8 cellular contexts compared by ENCODE assay signal in genomic region chr6:41546866-41547798, GRCh38. TPM values are rescaled to one million over a fixed set of nuclear protein-coding genes. Genes with fewer than 3 reads are reported as not detected.
DNase-seq lines count a peak whose midpoint lies in the region; ATAC-seq, FAIRE-seq and TF ChIP-seq lines count a peak whose summit lies in the region.

No MANE protein-coding gene starts in this region.

- intact Hi-C loops in endothelial cell of umbilical vein (cut with micrococcal nuclease), result loop anchor here (1.0 kb wide), 4 partner anchors 13 to 45 kb away; no protein-coding TSS in a partner anchor
- intact Hi-C loops in mucosa of descending colon (cut with DNase I, micrococcal nuclease), result no loop called here

- FAIRE-seq in endothelial cell of umbilical vein (lab: Jason Lieb, UNC), result peak; percentile 64

- no peaks in the 10 kb centered on the region for H4K20me1 ChIP-seq in endothelial cell of umbilical vein (replicated peaks; ENCODE audit: control insufficient read depth, extremely low read depth, insufficient read depth, low read length)

- H3K36me3 ChIP-seq in WERI-Rb-1 (peaks cover 31% of the 10 kb centered on the region), endothelial cell of umbilical vein (ENCODE audit: control insufficient read depth in 2 of 2, extremely low read depth in 1 of 2, insufficient read depth in 2 of 2, low read length in 2 of 2) (peaks cover 0 to 9% of the 10 kb centered on the region in 2 experiments), mucosa of descending colon (ENCODE audit: low read depth) (no peaks in the 10 kb centered on the region), upper lobe of left lung (peaks cover 0 to 8% (median 0%) of the 10 kb centered on the region in 4 donors)

- H3K4me1 ChIP-seq in endothelial cell of umbilical vein (ENCODE audit: control insufficient read depth, extremely low read depth, insufficient read depth, low read length) (peaks cover 14% of the 10 kb centered on the region), mucosa of descending colon (ENCODE audit: low read depth) (peaks cover 13% of the 10 kb centered on the region), upper lobe of left lung (peaks cover 24 to 57% (median 44%) of the 10 kb centered on the region in 4 donors)

- H2AFZ ChIP-seq in endothelial cell of umbilical vein (ENCODE audit: low read depth, low read length), result peak overlapping the region; percentile 48

- H3K27me3 ChIP-seq in WERI-Rb-1 (ENCODE audit: insufficient read depth, low read depth, severe bottlenecking) (no peaks in the 10 kb centered on the region), endothelial cell of umbilical vein (ENCODE audit: control insufficient read depth in 2 of 2, insufficient read depth in 2 of 2, low read length in 2 of 2) (peaks cover 0 to 3% of the 10 kb centered on the region in 2 experiments), upper lobe of left lung (peaks cover 0 to 5% (median 2%) of the 10 kb centered on the region in 4 donors)

- H3K4me3 ChIP-seq in WERI-Rb-1 (ENCODE audit: low read depth, low read length), result peak overlapping the region; percentile 68
- peak overlapping the region; percentile 68 to 94 (median 80) for H3K4me3 ChIP-seq in endothelial cell of umbilical vein (replicated peaks in 1 of 3; ENCODE audit: insufficient read depth in 1 of 3, low read depth in 1 of 3, low read length in 3 of 3)
- H3K4me3 ChIP-seq in mucosa of descending colon, result peak overlapping the region; percentile 75
- peak overlapping the region; percentile 57 to 91 (median 76) for H3K4me3 ChIP-seq in upper lobe of left lung

- POLR2A ChIA-PET in endothelial cell of umbilical vein (lab: Charles Lee), result interaction anchor here (0.6 kb wide), 1 partner anchor 46 kb away, joined by 3 read pairs; no protein-coding TSS in a partner anchor

- 0 to 1% methylated on average over 2 to 20 of the region's 82 CpGs for WGBS in upper lobe of left lung, 2 donors

- TF ChIP-seq CTCF in WERI-Rb-1 (IDR thresholded peaks at IDR 0.05; ENCODE audit: low read depth, low read length) (no peak), endothelial cell of umbilical vein (IDR thresholded peaks at IDR 0.05; ENCODE audit: extremely low read depth in 1 of 2, insufficient read depth in 1 of 2, low read depth in 1 of 2, low read length in 2 of 2) (no peak), mucosa of descending colon (IDR thresholded peaks at IDR 0.05) (no peak), upper lobe of left lung (IDR thresholded peaks at IDR 0.05) (no peak)

- no peaks in the 10 kb centered on the region for H3K9me1 ChIP-seq in endothelial cell of umbilical vein (replicated peaks; ENCODE audit: control insufficient read depth, extremely low read depth, insufficient read depth, low read length)

- CTCF ChIA-PET in endothelial cell of umbilical vein (lab: Charles Lee), result interaction anchor here (0.6 to 1.7 kb wide), 5 partner anchors 30 to 137 kb away, joined by 3 to 7 read pairs (median 3); no protein-coding TSS in a partner anchor

- ATAC-seq in GM19455 (IDR thresholded peaks at IDR 0.05; ENCODE audit: unreplicated experiment), result peak; percentile 20
- peak; percentile 30 for ATAC-seq in mucosa of descending colon
- ATAC-seq in upper lobe of left lung (ENCODE audit: low FRiP score in 2 of 2), result peak in 1 of 2 donors; percentile 20

- peak overlapping the region; percentile 2 for H3K9ac ChIP-seq in endothelial cell of umbilical vein (replicated peaks; ENCODE audit: extremely low read depth, insufficient read depth, low read length)

- dilution Hi-C loops in endothelial cell of umbilical vein (cut with MboI; ENCODE audit: extremely low pct_ligation_motif_present, low sequenced_read_pairs), result no loop called here

- BruUV-seq in endothelial cell of umbilical vein (replicated peaks; lab: Mats Ljungman, UMichigan), result no TSS peak

- no peaks in the 10 kb centered on the region for H3K79me2 ChIP-seq in endothelial cell of umbilical vein (ENCODE audit: control insufficient read depth, insufficient read depth, low read length)

- H3K9me3 ChIP-seq in WERI-Rb-1 (ENCODE audit: severe bottlenecking) (no peaks in the 10 kb centered on the region), endothelial cell of umbilical vein (replicated peaks; ENCODE audit: control insufficient read depth, insufficient read depth, low read length) (no peaks in the 10 kb centered on the region), mucosa of descending colon (no peaks in the 10 kb centered on the region), upper lobe of left lung (no peaks in the 10 kb centered on the region)

- DNase-seq in COLO668 (lab: John Stamatoyannopoulos, UW; ENCODE audit: unreplicated experiment) (peak; percentile 60), HK-2 (ENCODE audit: unreplicated experiment) (peak; percentile 48), WERI-Rb-1 (peak; percentile 49), endothelial cell of umbilical vein (ENCODE audit: low read depth, low spot score) (peak; percentile 31), mucosa of descending colon (peak; percentile 51 to 72 (median 70)), upper lobe of left lung (peak in 1 of 2 donors; percentile 91), NCI-H2171 (lab: John Stamatoyannopoulos, UW) (no peak)

- TF ChIP-seq POLR2A in endothelial cell of umbilical vein (IDR thresholded peaks at IDR 0.05; ENCODE audit: low read depth, low read length) (no peak), upper lobe of left lung (IDR thresholded peaks at IDR 0.05) (no peak)

- H3K4me2 ChIP-seq in endothelial cell of umbilical vein (ENCODE audit: insufficient read depth, low read length), result peak overlapping the region; percentile 85

- H3K27ac ChIP-seq in WERI-Rb-1 (peak overlapping the region; percentile 71), endothelial cell of umbilical vein (ENCODE audit: insufficient read depth, low read depth, low read length) (no peak overlapping the region), upper lobe of left lung (peak overlapping the region; percentile 54 to 90 (median 80))

- no peak for TF ChIP-seq EP300 in upper lobe of left lung (IDR thresholded peaks at IDR 0.05)

TF ChIP-seq in endothelial cell of umbilical vein, 7 proteins besides CTCF, POLR2A, EP300 and RAD21:
- no peak for TF ChIP-seq MAX (IDR thresholded peaks at IDR 0.05; ENCODE audit: insufficient read depth, insufficient read length)
- no peak for TF ChIP-seq EZH2 (IDR thresholded peaks at IDR 0.05; ENCODE audit: borderline replicate concordance, low read depth, low read length, severe bottlenecking)
- no peak for TF ChIP-seq GATA2 (IDR thresholded peaks at IDR 0.05; ENCODE audit: insufficient read depth, insufficient read length, low read depth, low read length)
- TF ChIP-seq MYC (IDR thresholded peaks at IDR 0.05; ENCODE audit: low read depth, low read length), result no peak
- TF ChIP-seq JUN (IDR thresholded peaks at IDR 0.05; ENCODE audit: borderline replicate concordance, insufficient read depth, insufficient read length, low read depth), result no peak
- TF ChIP-seq POLR2AphosphoS5 (IDR thresholded peaks at IDR 0.05; ENCODE audit: insufficient read depth, low read depth, low read length), result no peak
- TF ChIP-seq FOS (IDR thresholded peaks at IDR 0.05; ENCODE audit: borderline replicate concordance, insufficient read depth, low read length), result no peak

RNA-seq across cellular contexts. Expression of gene FOXP4, which starts 1.0 kb away (rescaled TPM):
- total RNA-seq in endothelial cell of umbilical vein, result 23.9 and 24.4 TPM in 2 replicates
- 5.6 and 6.1 TPM in 2 replicates for polyA plus RNA-seq in endothelial cell of umbilical vein
- polyA plus RNA-seq in endothelial cell of umbilical vein (2011; cell fraction: cytosol; rRNA removed), result 5.6 and 7.2 TPM in 2 replicates
- polyA plus RNA-seq in endothelial cell of umbilical vein (2011; cell fraction: nucleus; rRNA removed), result 7.6 and 7.8 TPM in 2 replicates
- polyA plus RNA-seq in endothelial cell of umbilical vein (2012), result 13.1 and 16.9 TPM in 2 replicates
- 3.0 and 4.0 TPM in 2 replicates for polyA minus RNA-seq in endothelial cell of umbilical vein
- polyA minus RNA-seq in endothelial cell of umbilical vein (2011; cell fraction: cytosol; rRNA and poly(A)+ RNA removed), result 9.3 TPM
- 2.9 and 4.7 TPM in 2 replicates for polyA minus RNA-seq in endothelial cell of umbilical vein (2011; cell fraction: nucleus; rRNA and poly(A)+ RNA removed)
- 10 to 100 TPM; 31.5 to 34.9 (median 33.8) TPM for total RNA-seq in mucosa of descending colon
- 10 to 100 TPM; 21.0 to 52.2 (median 27.7) TPM for total RNA-seq in upper lobe of left lung
